ENCODE assay signal across 17 cellular contexts in the genomic region with DNA sequence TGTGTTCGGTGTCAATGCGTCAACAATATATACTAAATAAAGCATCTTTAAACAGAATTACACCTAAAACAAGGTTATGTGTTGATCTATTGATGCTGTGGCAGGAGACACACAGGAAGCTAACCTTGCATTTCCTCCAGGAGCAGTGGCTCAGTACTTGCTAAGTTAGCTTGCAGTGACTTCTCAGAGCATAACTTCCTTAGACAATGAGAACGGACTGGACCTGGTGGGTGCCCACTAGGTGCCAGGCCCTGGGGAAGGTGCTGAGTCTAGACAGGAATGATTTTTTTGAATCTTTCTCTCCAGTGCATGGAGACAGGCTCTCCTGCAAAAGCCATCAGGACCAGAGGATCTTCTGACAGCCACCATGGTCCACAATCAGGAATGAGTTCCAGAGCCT.
"Had no signal": no experiment of that assay in that cellular context is flagged by ENCODE, and none has a peak within 500 bp of the region (broad histone marks: within the 10 kb centered on the region; RNA-seq: fewer than 3 reads in every experiment).

No MANE protein-coding gene starts in this region.

- ATAC-seq: activated CD8-positive, alpha-beta T cell treated with anti-CD3 and anti-CD28 coated beads, Interleukin-2, amount 10 ng/mL, durations not matched to agents 7 days and 5 days; gastrocnemius medialis; WTC11 had no signal

- H2AFZ ChIP-seq: neural progenitor cell had no signal

- H3K4me3 ChIP-seq: colonic mucosa, gastrocnemius medialis, neural progenitor cell had no signal

- H3K36me3 ChIP-seq: colonic mucosa, gastrocnemius medialis, neural progenitor cell had no signal

- H3K27me3 ChIP-seq: colonic mucosa, gastrocnemius medialis, neural progenitor cell had no signal

- H3K9ac ChIP-seq: neural progenitor cell had no signal

- DNase-seq: activated CD4-positive, alpha-beta T cell treated with anti-CD3 and anti-CD28 coated beads for 4 hours; activated CD8-positive, alpha-beta T cell treated with anti-CD3 and anti-CD28 coated beads, Interleukin-2, amount 10 ng/mL, durations not matched to agents 7 days and 5 days; activated gamma-delta T cell treated with Interleukin-2 at 50 U/mL for 16 hours; amniotic stem cell; central memory CD4-positive, alpha-beta T cell; colonic mucosa; effector CD8-positive, alpha-beta T cell; gastrocnemius medialis; left cardiac atrium; naive B cell; right cardiac atrium; small intestine; stimulated activated CD4-positive, alpha-beta T cell treated with anti-CD3 and anti-CD28 coated beads, Interleukin-4, amount 100 ng/mL, for 4 hours; stimulated activated CD8-positive, alpha-beta memory T cell treated with anti-CD3 and anti-CD28 coated beads, Interleukin-4, amount 100 ng/mL, for 48 hours; stimulated activated naive CD4-positive, alpha-beta T cell treated with Interleukin-2 at 50 U/mL for 16 hours had no signal

- H3K27ac ChIP-seq: gastrocnemius medialis, neural progenitor cell had no signal

- H3K9me3 ChIP-seq: colonic mucosa, gastrocnemius medialis had no signal

- H3K4me2 ChIP-seq: neural progenitor cell had no signal

- H3K4me1 ChIP-seq: colonic mucosa, neural progenitor cell had no signal
